ENCODE assay signal across 1 cellular context in genomic region chr9:137758067-137758466, GRCh38.
TF ChIP-seq lines count a peak whose summit lies in the region.

No MANE protein-coding gene starts in this region.

TF ChIP-seq in GM12878, 131 proteins besides CTCF, POLR2A, EP300 and RAD21:
- TF ChIP-seq ZBTB33 (IDR thresholded peaks at IDR 0.05) (no peak), POLR2AphosphoS5 (IDR thresholded peaks at IDR 0.05; ENCODE audit: low read length) (0 out of 2 replicates have a peak, but pooled peaks have one; percentile 49), ZNF384 (IDR thresholded peaks at IDR 0.05; ENCODE audit: borderline replicate concordance, low read depth, low read length) (no peak), ELK1 (IDR thresholded peaks at IDR 0.05; ENCODE audit: low read depth, low read length) (no peak), ESRRA (IDR thresholded peaks at IDR 0.05; ENCODE audit: low read length) (no peak), ZNF622 (IDR thresholded peaks at IDR 0.05) (no peak), YBX1 (IDR thresholded peaks at IDR 0.05) (no peak), CHD1 (IDR thresholded peaks at IDR 0.05; ENCODE audit: low read depth, low read length) (no peak), ASH2L (IDR thresholded peaks at IDR 0.05; ENCODE audit: borderline replicate concordance, low read depth) (no peak), ZNF24 (IDR thresholded peaks at IDR 0.05) (no peak), BHLHE40 (IDR thresholded peaks at IDR 0.05; ENCODE audit: borderline replicate concordance in 1 of 2, low read depth in 2 of 2, low read length in 1 of 2) (no peak), SIN3A (IDR thresholded peaks at IDR 0.05; ENCODE audit: low read depth, low read length) (no peak), KDM1A (IDR thresholded peaks at IDR 0.05; ENCODE audit: borderline replicate concordance) (no peak), LARP7 (IDR thresholded peaks at IDR 0.05) (0 out of 2 replicates have a peak, but pooled peaks have one; percentile 21), SUZ12 (IDR thresholded peaks at IDR 0.05; ENCODE audit: unreplicated experiment) (no peak), RCOR1 (conservative IDR thresholded peaks at IDR 0.05; ENCODE audit: low read depth, low read length) (no peak), HDAC6 (IDR thresholded peaks at IDR 0.05; ENCODE audit: unreplicated experiment) (peak; percentile 42), MEF2B (IDR thresholded peaks at IDR 0.05; ENCODE audit: partially characterized antibody, poor library complexity, severe bottlenecking) (no peak)
